ENCODE assay signal across 8 cellular contexts in genomic region chr1:211260161-211261107, GRCh38. TPM values are rescaled to one million over a fixed set of nuclear protein-coding genes. Genes with fewer than 3 reads are reported as not detected.
DNase-seq lines count a peak whose midpoint lies in the region; ATAC-seq and TF ChIP-seq lines count a peak whose summit lies in the region.

No MANE protein-coding gene starts in this region.

- BruUV-seq in mammary epithelial cell (replicated peaks; lab: Mats Ljungman, UMichigan), result no TSS peak

- no peaks in the 10 kb centered on the region for H4K20me1 ChIP-seq in mammary epithelial cell (ENCODE audit: insufficient read depth, low read length)

- H3K4me3 Mint-ChIP-seq in immature natural killer cell, result peak overlapping the region; percentile 86 to 92 (median 90)

- no peaks in the 10 kb centered on the region for H3K27me3 ChIP-seq in WERI-Rb-1 (ENCODE audit: insufficient read depth, low read depth, severe bottlenecking)
- no peaks in the 10 kb centered on the region for H3K27me3 ChIP-seq in mammary epithelial cell (ENCODE audit: insufficient read depth, low read length)

- DNase-seq in 8988T, result peak; percentile 65
- peak; percentile 78 for DNase-seq in NCI-H2171 (lab: John Stamatoyannopoulos, UW)
- DNase-seq in WERI-Rb-1, result peak; percentile 85
- DNase-seq in mammary epithelial cell, result peak; percentile 71
- peak; percentile 48 to 57 (median 55) for DNase-seq in immature natural killer cell
- DNase-seq in smooth muscle cell of the brain vasculature (ENCODE audit: low read depth, low spot score), result peak; percentile 18

- peak overlapping the region; percentile 100 for H3K4me2 ChIP-seq in mammary epithelial cell (ENCODE audit: insufficient read depth, low read depth, low read length)

- peaks cover 17 to 22% (median 18%) of the 10 kb centered on the region in 3 donors for H3K27me3 Mint-ChIP-seq in immature natural killer cell (ENCODE audit: low read depth in 3 of 3)

- intact Hi-C loops in mammary epithelial cell (cut with micrococcal nuclease), result loop anchor here (5.0 kb wide), 1 partner anchor 252 kb away; no protein-coding TSS in a partner anchor

- dilution Hi-C loops in mammary epithelial cell (cut with HindIII; ENCODE audit: low sequenced_read_pairs), result no loop called here

- H3K9ac ChIP-seq in mammary epithelial cell (ENCODE audit: insufficient read depth, low read length), result peak overlapping the region; percentile 79

- H3K4me3 ChIP-seq in WERI-Rb-1 (ENCODE audit: low read depth, low read length) (peak overlapping the region; percentile 92), mammary epithelial cell (replicated peaks in 1 of 3; ENCODE audit: insufficient read depth in 1 of 3, low read depth in 2 of 3, low read length in 3 of 3) (peak overlapping the region; percentile 88 to 99 (median 97))

- H2AFZ ChIP-seq in mammary epithelial cell (ENCODE audit: low read depth, low read length), result peak overlapping the region; percentile 89

- no peaks in the 10 kb centered on the region for H3K9me3 Mint-ChIP-seq in immature natural killer cell

- in situ Hi-C loops in mammary epithelial cell (cut with MboI; ENCODE audit: low sequenced_read_pairs in 2 of 2), result no loop called here

- peaks cover 33% of the 10 kb centered on the region for H3K36me3 ChIP-seq in WERI-Rb-1
- H3K36me3 ChIP-seq in mammary epithelial cell (ENCODE audit: insufficient read depth, low read length), result peaks cover 5% of the 10 kb centered on the region

- peak overlapping the region; percentile 56 to 93 (median 88) for H3K27ac Mint-ChIP-seq in immature natural killer cell

- peak overlapping the region; percentile 75 for H3K27ac ChIP-seq in WERI-Rb-1
- H3K27ac ChIP-seq in mammary epithelial cell (ENCODE audit: insufficient read depth, low read depth, low read length), result peak overlapping the region; percentile 39

- CTCF ChIA-PET in mammary epithelial cell (lab: Charles Lee; ENCODE audit: low non-redundant PET), result interaction anchor here (0.6 kb wide), 1 partner anchor 125 kb away, joined by 6 read pairs; no protein-coding TSS in a partner anchor

- H3K4me1 ChIP-seq in mammary epithelial cell (ENCODE audit: insufficient read depth, low read length), result peaks cover 18% of the 10 kb centered on the region

- no peak for TF ChIP-seq CTCF in WERI-Rb-1 (IDR thresholded peaks at IDR 0.05; ENCODE audit: low read depth, low read length)
- TF ChIP-seq CTCF in mammary epithelial cell (conservative IDR thresholded peaks at IDR 0.05 in 1 of 2, IDR thresholded peaks at IDR 0.05 in 1 of 2; ENCODE audit: extremely low read depth in 1 of 2, insufficient read depth in 1 of 2, low read depth in 1 of 2, low read length in 2 of 2), result no peak

- 3% methylated on average over 13 of the region's 58 CpGs for WGBS in mammary epithelial cell (ENCODE audit: low coverage, missing lambda C conversion rate)

- H3K9me3 ChIP-seq in WERI-Rb-1 (ENCODE audit: severe bottlenecking), result no peaks in the 10 kb centered on the region
- H3K9me3 ChIP-seq in mammary epithelial cell (replicated peaks; ENCODE audit: insufficient read depth, low read length), result no peaks in the 10 kb centered on the region

- ATAC-seq in GM18508 (IDR thresholded peaks at IDR 0.05; ENCODE audit: insufficient read depth, unreplicated experiment), result peak; percentile 28
- peak; percentile 23 for ATAC-seq in HG03039 (IDR thresholded peaks at IDR 0.05; ENCODE audit: unreplicated experiment)

- H3K4me1 Mint-ChIP-seq in immature natural killer cell, result peaks cover 23 to 45% of the 10 kb centered on the region in 2 donors

- peaks cover 35% of the 10 kb centered on the region for H3K79me2 ChIP-seq in mammary epithelial cell (ENCODE audit: insufficient read depth, low read length)

- peaks cover 4 to 5% (median 4%) of the 10 kb centered on the region in 3 donors for H3K36me3 Mint-ChIP-seq in immature natural killer cell

RNA-seq across cellular contexts. Expression of gene RCOR3, which starts 1.3 kb away (rescaled TPM):
- total RNA-seq in mammary epithelial cell, result 10 to 100 TPM; 32.8 to 34.5 TPM
- 16.1 TPM for polyA plus RNA-seq in mammary epithelial cell
- 9.7 TPM for polyA minus RNA-seq in mammary epithelial cell
- polyA plus RNA-seq in immature natural killer cell, result 10 to 100 TPM; 11.7 to 33.3 (median 16.4) TPM

Comparison
In these comparisons a context has a peak if more than half of its experiments do, and no peak if none do; other contexts are left out.
1. Peak in every context shown above with its lines: DNase-seq, ATAC-seq, H3K4me3 ChIP-seq and H3K27ac ChIP-seq.
2. DNase-seq: peak in every context shown above with its lines; median percentile 85 in WERI-Rb-1; 78 in NCI-H2171; 71 in mammary epithelial cell; 65 in 8988T; 55 in immature natural killer cell; 18 in smooth muscle cell of the brain vasculature.